Comparison of ENCODE assay signal across 8 cellular contexts in genomic region chr17:63478814-63479494, GRCh38. TPM values are rescaled to one million over a fixed set of nuclear protein-coding genes. Genes with fewer than 3 reads are reported as not detected.
DNase-seq lines count a peak whose midpoint lies in the region; ATAC-seq and TF ChIP-seq lines count a peak whose summit lies in the region.

No MANE protein-coding gene starts in this region.

- DNase-seq in COLO829 (ENCODE audit: low spot score), result peak; percentile 74
- peak; percentile 92 for DNase-seq in M059J (ENCODE audit: low read depth)
- peak; percentile 77 for DNase-seq in activated naive CD8-positive, alpha-beta T cell treated with anti-CD3 and anti-CD28 coated beads for 36 hours
- peak; percentile 88 for DNase-seq in cardiac septum (ENCODE audit: low spot score)
- DNase-seq in putamen (ENCODE audit: low spot score), result peak; percentile 54
- DNase-seq in vagina (ENCODE audit: extremely low spot score in 2 of 2), result no peak

- H3F3A ChIP-seq in SU-DHL-6 (ENCODE audit: insufficient read depth), result no peaks in the 10 kb centered on the region

- no peak overlapping the region for H3K9ac ChIP-seq in SU-DHL-6 (ENCODE audit: low read length)

- H3K79me2 ChIP-seq in SU-DHL-6 (ENCODE audit: insufficient read depth, low read length), result no peaks in the 10 kb centered on the region

- no peak for TF ChIP-seq POLR2A in vagina (IDR thresholded peaks at IDR 0.05)

- peaks cover 41% of the 10 kb centered on the region for H3K27me3 Mint-ChIP-seq in activated naive CD8-positive, alpha-beta T cell treated with anti-CD3 and anti-CD28 coated beads for 36 hours

- TF ChIP-seq CTCF in SU-DHL-6 (IDR thresholded peaks at IDR 0.05; ENCODE audit: insufficient read depth, low read length, poor library complexity, severe bottlenecking) (peak; percentile 61), vagina (IDR thresholded peaks at IDR 0.05) (peak in 2 of 3 experiments; percentile 61 to 66)

- no peaks in the 10 kb centered on the region for H4K20me1 ChIP-seq in SU-DHL-6 (ENCODE audit: low read depth, low read length)

- no peak overlapping the region for H2AFZ ChIP-seq in SU-DHL-6 (ENCODE audit: low read depth, low read length, severe bottlenecking)

- H3K4me3 ChIP-seq in SU-DHL-6 (ENCODE audit: insufficient read depth, low read length, poor library complexity, severe bottlenecking) (no peak overlapping the region), vagina (no peak overlapping the region)

- no peaks in the 10 kb centered on the region for H3K9me2 ChIP-seq in SU-DHL-6 (replicated peaks; ENCODE audit: insufficient read depth, low read length)

- H3K4me2 ChIP-seq in SU-DHL-6 (ENCODE audit: low read depth, low read length, poor library complexity, severe bottlenecking), result no peak overlapping the region

- intact Hi-C loops in cardiac septum (cut with DNase I), result loop anchor here (1.0 to 5.0 kb wide), 3 partner anchors 36 to 133 kb away; no protein-coding TSS in a partner anchor
- intact Hi-C loops in vagina (cut with DNase I), result loop anchor here (5.0 kb wide), 1 partner anchor 47 kb away; no protein-coding TSS in a partner anchor

- peak overlapping the region; percentile 51 for H3K4me3 Mint-ChIP-seq in activated naive CD8-positive, alpha-beta T cell treated with anti-CD3 and anti-CD28 coated beads for 36 hours

- H3K36me3 ChIP-seq in SU-DHL-6 (ENCODE audit: low read length) (no peaks in the 10 kb centered on the region), vagina (no peaks in the 10 kb centered on the region)

- no peaks in the 10 kb centered on the region for H3K36me3 Mint-ChIP-seq in activated naive CD8-positive, alpha-beta T cell treated with anti-CD3 and anti-CD28 coated beads for 36 hours

- ATAC-seq in GM21447 (IDR thresholded peaks at IDR 0.05; ENCODE audit: unreplicated experiment), result peak; percentile 77

- no peaks in the 10 kb centered on the region for H3K9me3 Mint-ChIP-seq in activated naive CD8-positive, alpha-beta T cell treated with anti-CD3 and anti-CD28 coated beads for 36 hours

- H3K4me1 ChIP-seq in vagina, result peaks cover 32% of the 10 kb centered on the region

- H3K9me3 ChIP-seq in SU-DHL-6 (ENCODE audit: insufficient read depth, low read length) (no peaks in the 10 kb centered on the region), vagina (no peaks in the 10 kb centered on the region)

- peaks cover 7% of the 10 kb centered on the region for H3K4me1 Mint-ChIP-seq in activated naive CD8-positive, alpha-beta T cell treated with anti-CD3 and anti-CD28 coated beads for 36 hours

- H3K27me3 ChIP-seq in SU-DHL-6 (ENCODE audit: low read length), result no peaks in the 10 kb centered on the region
- no peaks in the 10 kb centered on the region for H3K27me3 ChIP-seq in vagina

- H3K27ac Mint-ChIP-seq in activated naive CD8-positive, alpha-beta T cell treated with anti-CD3 and anti-CD28 coated beads for 36 hours, result no peak overlapping the region

- no peak overlapping the region for H3K27ac ChIP-seq in SU-DHL-6 (ENCODE audit: low read depth, low read length)
- H3K27ac ChIP-seq in vagina, result no peak overlapping the region

RNA-seq across cellular contexts. Expression of gene ACE, which starts 2.1 kb away (rescaled TPM):
- 1.3 and 2.1 TPM in 2 replicates for total RNA-seq in M059J (2014; rRNA removed; shearing (Covaris generic))
- total RNA-seq in activated naive CD8-positive, alpha-beta T cell treated with anti-CD3 and anti-CD28 coated beads for 36 hours, result not detected
- 11.6 TPM for total RNA-seq in cardiac septum
- total RNA-seq in vagina, result 9.6 TPM

RNA-seq across cellular contexts. Expression of gene CYB561, which starts 32.8 kb away (rescaled TPM):
- total RNA-seq in M059J (2014; rRNA removed; shearing (Covaris generic)), result 34.2 and 36.1 TPM in 2 replicates
- total RNA-seq in activated naive CD8-positive, alpha-beta T cell treated with anti-CD3 and anti-CD28 coated beads for 36 hours, result 1 to 10 TPM; 1.1 to 2.2 TPM
- total RNA-seq in cardiac septum (6.8 TPM), vagina (46.2 TPM)

RNA-seq across cellular contexts. Expression of gene KCNH6, which starts 44.2 kb away (rescaled TPM):
- total RNA-seq in M059J (2014; rRNA removed; shearing (Covaris generic)), result not detected in 2 replicates
- not detected for total RNA-seq in activated naive CD8-positive, alpha-beta T cell treated with anti-CD3 and anti-CD28 coated beads for 36 hours
- not detected for total RNA-seq in cardiac septum
- total RNA-seq in vagina, result not detected

Comparison
In these comparisons a context has a peak if more than half of its experiments do, and no peak if none do; other contexts are left out.
1. DNase-seq: peak in COLO829 (single experiment), M059J (single experiment), activated naive CD8-positive, alpha-beta T cell treated with anti-CD3 and anti-CD28 coated beads for 36 hours (single experiment), cardiac septum (single experiment) and putamen (single experiment); none in vagina (0 of 2).